ENCODE assay signal across 28 cellular contexts in the genomic region with DNA sequence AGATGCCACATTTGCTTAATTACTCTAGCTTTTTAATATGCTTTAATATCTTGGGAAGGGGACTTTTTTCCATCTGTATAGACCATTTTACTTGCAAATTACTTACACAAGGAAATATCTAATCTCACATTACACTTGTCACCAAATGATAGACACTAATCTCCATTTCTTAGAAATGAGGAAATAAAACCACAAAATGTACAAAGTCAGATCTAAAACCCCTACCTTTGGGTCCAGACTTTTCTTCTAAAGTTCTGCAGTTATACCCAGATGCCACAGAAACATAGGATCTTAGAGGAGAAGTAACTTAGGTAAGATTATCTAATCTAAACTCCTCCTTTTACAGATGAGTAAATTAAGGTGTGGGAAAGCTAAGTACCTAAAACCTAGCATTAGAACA. TPM values are rescaled to one million over a fixed set of nuclear protein-coding genes. Genes with fewer than 3 reads are reported as not detected.
"Had no signal": no experiment of that assay in that cellular context is flagged by ENCODE, and none has a peak within 500 bp of the region (broad histone marks: within the 10 kb centered on the region; RNA-seq: fewer than 3 reads in every experiment).

No MANE protein-coding gene starts in this region.

- H3K9me3 Mint-ChIP-seq: activated naive CD4-positive, alpha-beta T cell treated with anti-CD3 and anti-CD28 coated beads, Interleukin-2, amount 50 U/mL, for 24 hours had no signal

- H3K36me3 ChIP-seq: left ventricle myocardium inferior, neutrophil, ovary, upper lobe of right lung had no signal

- H3K27ac Mint-ChIP-seq: activated CD8-positive, alpha-beta T cell treated with anti-CD3 and anti-CD28 coated beads, Interleukin-2, amount 10 ng/mL, durations not matched to agents 7 days and 5 days; activated naive CD4-positive, alpha-beta T cell treated with anti-CD3 and anti-CD28 coated beads, Interleukin-2, amount 50 U/mL, for 24 hours; brain had no signal

- H3K27me3 Mint-ChIP-seq: activated naive CD4-positive, alpha-beta T cell treated with anti-CD3 and anti-CD28 coated beads, Interleukin-2, amount 50 U/mL, for 24 hours; brain had no signal

- H3K27ac ChIP-seq: left ventricle myocardium inferior, neutrophil, ovary, psoas muscle, upper lobe of right lung had no signal

- ATAC-seq: activated CD8-positive, alpha-beta T cell treated with anti-CD3 and anti-CD28 coated beads, Interleukin-2, amount 10 ng/mL, durations not matched to agents 7 days and 5 days; psoas muscle; right cardiac atrium; stimulated activated naive CD8-positive, alpha-beta T cell treated with anti-CD3 and anti-CD28 coated beads, Interleukin-15, Interleukin-2, amounts not matched to agents 100 U/mL and 50 U/mL, for 24 hours; upper lobe of right lung had no signal

- H3K4me1 ChIP-seq: left ventricle myocardium inferior, psoas muscle, upper lobe of right lung had no signal

- H3K9me3 ChIP-seq: left ventricle myocardium inferior, neutrophil, ovary, psoas muscle, upper lobe of right lung had no signal

- H3K4me3 ChIP-seq: left ventricle myocardium inferior, ovary, psoas muscle, upper lobe of right lung had no signal

- H3K4me3 Mint-ChIP-seq: activated CD8-positive, alpha-beta T cell treated with anti-CD3 and anti-CD28 coated beads, Interleukin-2, amount 10 ng/mL, durations not matched to agents 7 days and 5 days; activated naive CD4-positive, alpha-beta T cell treated with anti-CD3 and anti-CD28 coated beads, Interleukin-2, amount 50 U/mL, for 24 hours; brain; nephron had no signal

- H3K4me1 Mint-ChIP-seq: brain had no signal

- H3K36me3 Mint-ChIP-seq: activated naive CD4-positive, alpha-beta T cell treated with anti-CD3 and anti-CD28 coated beads, Interleukin-2, amount 50 U/mL, for 24 hours; brain had no signal

- DNase-seq: activated CD4-positive, alpha-beta T cell treated with anti-CD3 and anti-CD28 coated beads for 1 hour; activated CD4-positive, alpha-beta T cell treated with anti-CD3 and anti-CD28 coated beads, Interleukin-2, amount 50 U/mL, for 1 hour; activated CD8-positive, alpha-beta T cell treated with anti-CD3 and anti-CD28 coated beads, Interleukin-2, amount 10 ng/mL, durations not matched to agents 7 days and 5 days; activated gamma-delta T cell treated with Interleukin-2 at 50 U/mL for 16 hours; anterior cingulate cortex; central memory CD4-positive, alpha-beta T cell; dermis blood vessel endothelial cell; effector CD8-positive, alpha-beta T cell; glutamatergic neuron; hippocampal formation; left ventricle myocardium inferior; midbrain; ovary; psoas muscle; right cardiac atrium; stimulated activated CD4-positive, alpha-beta T cell treated with anti-CD3 and anti-CD28 coated beads, Interleukin-12 subunit alpha, Interleukin-12 subunit beta, amount 100 ng/mL, for 4 hours; stimulated activated CD4-positive, alpha-beta T cell treated with anti-CD3 and anti-CD28 coated beads, Interleukin-4, amount 100 ng/mL, for 4 hours; stimulated activated naive CD8-positive, alpha-beta T cell treated with anti-CD3 and anti-CD28 coated beads, Interleukin-15, Interleukin-2, amounts not matched to agents 100 U/mL and 50 U/mL, for 24 hours; upper lobe of right lung had no signal

- FAIRE-seq: frontal cortex had no signal

- H3K27me3 ChIP-seq: neutrophil, ovary, upper lobe of right lung had no signal

RNA-seq across cellular contexts. Expression of gene CD200R1L, which starts 44.3 kb away (rescaled TPM):
- total RNA-seq: activated CD8-positive, alpha-beta T cell treated with anti-CD3 and anti-CD28 coated beads, Interleukin-2, amount 10 ng/mL, durations not matched to agents 7 days and 5 days; dermis blood vessel endothelial cell; frontal cortex; left ventricle myocardium inferior; lung microvascular endothelial cell; ovary; psoas muscle; right cardiac atrium; subcutaneous adipose tissue; T-helper 2 cell treated with Interferon-gamma antibody and Interleukin-4, amounts not matched to agents 100 ng/mL and 5 ng/mL, for 36 hours; upper lobe of right lung had no signal
- polyA plus RNA-seq: esophagus, ovary, psoas muscle, right cardiac atrium had no signal
